Comparison of ENCODE assay signal across 10 cellular contexts in the genomic region with DNA sequence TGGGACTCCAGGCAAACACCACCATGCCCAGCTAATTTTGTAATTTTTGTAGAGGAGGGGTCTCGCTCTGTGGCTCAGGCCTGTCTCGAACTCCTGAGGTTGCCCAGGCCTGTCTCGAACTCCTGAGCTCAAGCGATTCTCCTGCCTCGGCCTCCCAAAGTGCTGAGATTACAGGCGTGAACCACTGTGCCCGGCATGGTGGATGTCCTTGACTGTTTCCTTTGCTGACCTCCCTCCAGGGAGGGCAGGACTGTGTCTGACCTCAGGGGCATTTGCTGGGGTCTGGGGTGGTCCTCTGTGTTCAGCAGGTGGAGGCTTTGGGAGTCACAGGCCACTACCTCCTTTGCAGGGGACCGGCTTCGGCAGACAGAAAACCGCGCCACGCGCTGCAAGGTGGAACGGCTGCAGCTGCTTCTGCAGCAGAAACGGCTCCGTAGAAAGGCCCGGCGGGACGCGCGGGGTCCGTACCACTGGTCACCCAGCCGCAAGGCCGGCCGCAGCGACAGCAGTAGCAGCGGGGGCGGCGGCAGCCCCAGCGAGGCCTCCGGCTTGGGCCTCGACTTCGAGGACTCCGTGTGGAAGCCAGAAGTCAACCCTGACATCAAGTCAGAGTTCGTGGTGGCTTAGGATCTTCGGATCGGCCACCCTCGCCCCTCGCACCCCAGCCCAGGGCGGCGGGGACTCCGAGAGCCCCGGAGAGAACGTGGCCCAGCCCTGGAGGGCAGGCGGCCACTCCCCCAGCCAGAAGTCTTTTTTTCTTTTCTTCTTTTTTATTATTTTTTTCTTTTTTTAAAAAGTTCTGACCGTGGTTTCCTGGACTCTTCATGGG. TPM values are rescaled to one million over a fixed set of nuclear protein-coding genes. Genes with fewer than 3 reads are reported as not detected.
A peak's percentile ranks its signal among the peaks of the same experiment; 100 is the strongest.
DNase-seq lines count a peak whose midpoint lies in the region; ATAC-seq, FAIRE-seq and TF ChIP-seq lines count a peak whose summit lies in the region.
"Had no signal": no experiment of that assay in that cellular context is flagged by ENCODE, and none has a peak within 500 bp of the region (broad histone marks: within the 10 kb centered on the region; RNA-seq: fewer than 3 reads in every experiment).

No MANE protein-coding gene starts in this region.

- TF ChIP-seq CTCF in HepG2 (CRISPR knock-in tag; IDR thresholded peaks at IDR 0.05) (no peak), right lobe of liver (IDR thresholded peaks at IDR 0.05) (no peak), nephron (IDR thresholded peaks at IDR 0.05; ENCODE audit: unreplicated experiment in 3 of 3) (no peak), vagina (IDR thresholded peaks at IDR 0.05) (no peak), brain microvascular endothelial cell (IDR thresholded peaks at IDR 0.05; ENCODE audit: low read depth, low read length, missing control alignments) (no peak)

- no TSS peak for BruUV-seq in HepG2 (replicated peaks; lab: Mats Ljungman, UMichigan)

- no peak for TF ChIP-seq RAD21 in HepG2 (CRISPR knock-in tag; IDR thresholded peaks at IDR 0.05)

- H3K4me1 ChIP-seq in HepG2 (ENCODE audit: insufficient read depth, low read length) (peaks cover 77% of the 10 kb centered on the region), right lobe of liver (peaks cover 5 to 89% (median 37%) of the 10 kb centered on the region in 4 donors), vagina (peaks cover 87% of the 10 kb centered on the region)

- H3K9me3 Mint-ChIP-seq in central memory CD8-positive, alpha-beta T cell = no peaks in the 10 kb centered on the region
- no peaks in the 10 kb centered on the region for H3K9me3 Mint-ChIP-seq in nephron

- TF ChIP-seq EP300 in HepG2 (IDR thresholded peaks at IDR 0.05; ENCODE audit: low read depth in 2 of 2, low read length in 2 of 2) (no peak), HepG2 (CRISPR knock-in tag; IDR thresholded peaks at IDR 0.05; ENCODE audit: borderline replicate concordance) (no peak)

- CTCF ChIA-PET in HepG2 (lab: Yijun Ruan, JAX; ENCODE audit: low intra/inter-chr PET ratio, low total read pairs) = no interaction called here

- in situ Hi-C loops in HepG2 (cut with HindIII; ENCODE audit: extremely low pct_ligation_motif_present, low pct_unique_long_range_greater_than_20kb) = no loop called here
- in situ Hi-C loops in brain microvascular endothelial cell (cut with HindIII; ENCODE audit: low pct_ligation_motif_present, low sequenced_read_pairs) = no loop called here

- H3K9ac ChIP-seq in HepG2 (ENCODE audit: insufficient read depth, low read depth, low read length) = no peak overlapping the region

- peak in 1 of 2 experiments; percentile 54; a peak in 2 of 4 replicates for TF ChIP-seq POLR2A in HepG2 (IDR thresholded peaks at IDR 0.05; ENCODE audit: insufficient read depth in 1 of 2, low read depth in 2 of 2, low read length in 2 of 2)
- TF ChIP-seq POLR2A in right lobe of liver (IDR thresholded peaks at IDR 0.05) = no peak
- TF ChIP-seq POLR2A in vagina (IDR thresholded peaks at IDR 0.05) = no peak

- peaks cover 53% of the 10 kb centered on the region; the same call in 1 of the 2 replicates for H4K20me1 ChIP-seq in HepG2 (ENCODE audit: insufficient read depth, low read length)

- H3K4me3 ChIP-seq in HepG2 (replicated peaks in 1 of 3; ENCODE audit: insufficient read depth in 1 of 3, low read depth in 2 of 3, low read length in 3 of 3) = no peak overlapping the region
- H3K4me3 ChIP-seq in right lobe of liver = no peak overlapping the region
- H3K4me3 ChIP-seq in vagina = no peak overlapping the region
- no peak overlapping the region for H3K4me3 ChIP-seq in brain microvascular endothelial cell (ENCODE audit: low read depth, low read length)
- H3K4me3 ChIP-seq: lung had no signal

- peaks cover 85% of the 10 kb centered on the region for H3K36me3 Mint-ChIP-seq in central memory CD8-positive, alpha-beta T cell (ENCODE audit: insufficient read depth)
- H3K36me3 Mint-ChIP-seq in nephron (ENCODE audit: low read depth) = peaks cover 23% of the 10 kb centered on the region

- peak overlapping the region; percentile 95 for H3K4me3 Mint-ChIP-seq in central memory CD8-positive, alpha-beta T cell
- H3K4me3 Mint-ChIP-seq in nephron = peak overlapping the region in 2 of 3 experiments; percentile 7 to 28

- H3K27me3 Mint-ChIP-seq in central memory CD8-positive, alpha-beta T cell = no peaks in the 10 kb centered on the region
- peaks cover 5% of the 10 kb centered on the region for H3K27me3 Mint-ChIP-seq in nephron (ENCODE audit: low read depth)

- no peak for FAIRE-seq in HepG2 (lab: Jason Lieb, UNC)

- peaks cover 23% of the 10 kb centered on the region for H3K79me2 ChIP-seq in HepG2 (ENCODE audit: insufficient read depth, low read length)

- 95% methylated on average over 44 of the region's 46 CpGs for WGBS in HepG2 (ENCODE audit: low lambda C conversion rate)
- 74% methylated on average over 8 of the region's 46 CpGs for WGBS in right lobe of liver (ENCODE audit: insufficient coverage, low coverage, low lambda C conversion rate, missing lambda C conversion rate)

- ATAC-seq in HepG2 = no peak
- no peak for ATAC-seq in right lobe of liver
- no peak for ATAC-seq in central memory CD8-positive, alpha-beta T cell (replicated peaks; ENCODE audit: extremely low read depth, poor library complexity, severe bottlenecking)

- H3K27ac Mint-ChIP-seq in central memory CD8-positive, alpha-beta T cell (ENCODE audit: low read depth) = peak overlapping the region; percentile 100
- peak overlapping the region in 2 of 3 experiments; percentile 40 to 73 for H3K27ac Mint-ChIP-seq in nephron

- H3K27ac ChIP-seq in HepG2 (ENCODE audit: extremely low read length, insufficient read depth, low read length) (peak overlapping the region; percentile 29), right lobe of liver (no peak overlapping the region), vagina (peak overlapping the region; percentile 97), brain microvascular endothelial cell (no peak overlapping the region)

- intact Hi-C loops in HepG2 (cut with micrococcal nuclease; ENCODE audit: unreplicated experiment) = no loop called here
- intact Hi-C loops in right lobe of liver (cut with DNase I) = no loop called here
- intact Hi-C loops in vagina (cut with DNase I) = no loop called here

- peaks cover 41% of the 10 kb centered on the region for H3K4me1 Mint-ChIP-seq in central memory CD8-positive, alpha-beta T cell
- peaks cover 19% of the 10 kb centered on the region for H3K4me1 Mint-ChIP-seq in nephron

- no peak overlapping the region for H2AFZ ChIP-seq in HepG2 (ENCODE audit: low read length)

- H3K9me3 ChIP-seq in HepG2 (ENCODE audit: low read length) (no peaks in the 10 kb centered on the region), right lobe of liver (no peaks in the 10 kb centered on the region), vagina (no peaks in the 10 kb centered on the region)

- H3K27me3 ChIP-seq in HepG2 (ENCODE audit: control insufficient read depth in 1 of 2, insufficient read depth in 2 of 2, low read length in 2 of 2) (no peaks in the 10 kb centered on the region), right lobe of liver (no peaks in the 10 kb centered on the region), vagina (no peaks in the 10 kb centered on the region), brain microvascular endothelial cell (replicated peaks) (no peaks in the 10 kb centered on the region)

- H3K4me2 ChIP-seq in HepG2 (ENCODE audit: low read depth, low read length) = no peak overlapping the region

- H3K36me3 ChIP-seq in HepG2 (replicated peaks in 1 of 2; ENCODE audit: control insufficient read depth in 1 of 2, insufficient read depth in 2 of 2, low read length in 2 of 2) (peaks cover 18 to 38% of the 10 kb centered on the region in 2 experiments), right lobe of liver (peaks cover 17 to 43% (median 28%) of the 10 kb centered on the region in 4 donors), vagina (peaks cover 0 to 47% of the 10 kb centered on the region in 2 donors), brain microvascular endothelial cell (replicated peaks) (peaks cover 54% of the 10 kb centered on the region)

- POLR2A ChIA-PET in HepG2 (lab: Yijun Ruan, JAX) = interaction anchor here (12.8 to 13.7 kb wide), 2 partner anchors 8 to 13 kb away, joined by 464 to 668 read pairs; a partner anchor contains a TSS

- DNase-seq in HepG2 (ENCODE audit: low spot score) (no peak), right lobe of liver (no peak), vagina (ENCODE audit: extremely low spot score in 2 of 2) (no peak), brain microvascular endothelial cell (no peak), RPMI8226 (no peak)
- no peak for DNase-seq in central memory CD8-positive, alpha-beta T cell (ENCODE audit: low spot score in 2 of 2)
- no peak for DNase-seq in activated CD4-positive, alpha-beta T cell treated with anti-CD3 and anti-CD28 coated beads for 1 hour
- DNase-seq: stimulated activated CD4-positive, alpha-beta T cell treated with anti-CD3 and anti-CD28 coated beads, Interleukin-2, amount 100 ng/mL, for 24 hours had no signal

RNA-seq across cellular contexts. Expression of a gene that starts 8.5 kb away (rescaled TPM):
- total RNA-seq in HepG2 (2016; rRNA removed; fragmentation: Illumina TruSeq; extraction: Trizol) (8.4 and 10.7 TPM in 2 replicates), right lobe of liver (10 to 100 TPM; 22.3 to 55.1 (median 29.3) TPM), vagina (170 TPM)
- total RNA-seq in HepG2 (2016; cell fraction: cytosol; rRNA removed; fragmentation: Illumina TruSeq; extraction: Trizol; ENCODE audit: low read depth) = 6.5 and 7.9 TPM in 2 replicates
- total RNA-seq in HepG2 (2016; cell fraction: insoluble cytoplasmic fraction; rRNA removed; fragmentation: Illumina TruSeq; extraction: Trizol) = 8.9 and 11.0 TPM in 2 replicates
- total RNA-seq in HepG2 (2016; cell fraction: membrane; rRNA removed; fragmentation: Illumina TruSeq; extraction: Trizol) = 14.1 and 14.8 TPM in 2 replicates
- 17.3 and 19.0 TPM in 2 replicates for total RNA-seq in HepG2 (2016; cell fraction: nucleus; rRNA removed; fragmentation: Illumina TruSeq; extraction: Trizol)
- 18.0 and 19.6 TPM in 2 replicates for polyA plus RNA-seq in HepG2 (2011; rRNA removed)
- polyA plus RNA-seq in HepG2 (2011; cell fraction: cytosol; rRNA removed) = 14.8 and 17.8 TPM in 2 replicates
- 116 and 135 TPM in 2 replicates for polyA plus RNA-seq in HepG2 (2011; cell fraction: nucleus; rRNA removed)
- polyA plus RNA-seq in HepG2 (2012) = 27.5 and 28.1 TPM in 2 replicates
- polyA plus RNA-seq in HepG2 (2016; cell fraction: cytosol; fragmentation: Illumina TruSeq; extraction: Trizol; ENCODE audit: low read depth) = 2.7 and 3.3 TPM in 2 replicates
- polyA plus RNA-seq in HepG2 (2016; cell fraction: insoluble cytoplasmic fraction; fragmentation: Illumina TruSeq; extraction: Trizol; ENCODE audit: low read depth) = 30.9 and 43.0 TPM in 2 replicates
- 10.2 and 10.3 TPM in 2 replicates for polyA plus RNA-seq in HepG2 (2016; cell fraction: membrane; fragmentation: Illumina TruSeq; extraction: Trizol; ENCODE audit: low read depth)
- polyA plus RNA-seq in HepG2 (2016; cell fraction: nucleus; fragmentation: Illumina TruSeq; extraction: Trizol; ENCODE audit: insufficient read depth, low read depth) = 76.5 and 77.9 TPM in 2 replicates
- polyA minus RNA-seq in HepG2 (2011; rRNA and poly(A)+ RNA removed; ENCODE audit: low replicate concordance) = 14.0 and 39.5 TPM in 2 replicates
- 42.7 and 47.0 TPM in 2 replicates for polyA minus RNA-seq in HepG2 (2011; cell fraction: cytosol; rRNA and poly(A)+ RNA removed)
- polyA minus RNA-seq in HepG2 (2011; cell fraction: nucleus; rRNA and poly(A)+ RNA removed) = 36.8 and 48.0 TPM in 2 replicates

RNA-seq across cellular contexts. Expression of a gene that starts 12.3 kb away (rescaled TPM):
- total RNA-seq in HepG2 (2016; rRNA removed; fragmentation: Illumina TruSeq; extraction: Trizol) (133 and 135 TPM in 2 replicates), right lobe of liver (100 to 1,000 TPM in 2 of 6 experiments, 10 to 100 TPM in 4; 69.2 to 111 (median 89.5) TPM), vagina (192 TPM)
- 96.6 and 116 TPM in 2 replicates for total RNA-seq in HepG2 (2016; cell fraction: cytosol; rRNA removed; fragmentation: Illumina TruSeq; extraction: Trizol; ENCODE audit: low read depth)
- total RNA-seq in HepG2 (2016; cell fraction: insoluble cytoplasmic fraction; rRNA removed; fragmentation: Illumina TruSeq; extraction: Trizol) = 122 and 153 TPM in 2 replicates
- 83.7 and 88.2 TPM in 2 replicates for total RNA-seq in HepG2 (2016; cell fraction: membrane; rRNA removed; fragmentation: Illumina TruSeq; extraction: Trizol)
- 100 and 108 TPM in 2 replicates for total RNA-seq in HepG2 (2016; cell fraction: nucleus; rRNA removed; fragmentation: Illumina TruSeq; extraction: Trizol)
- polyA plus RNA-seq in HepG2 (2011; rRNA removed) = 140 and 177 TPM in 2 replicates
- polyA plus RNA-seq in HepG2 (2011; cell fraction: cytosol; rRNA removed) = 120 and 152 TPM in 2 replicates
- 887 and 1,037 TPM in 2 replicates for polyA plus RNA-seq in HepG2 (2011; cell fraction: nucleus; rRNA removed)
- 154 and 221 TPM in 2 replicates for polyA plus RNA-seq in HepG2 (2012)
- polyA plus RNA-seq in HepG2 (2016; cell fraction: cytosol; fragmentation: Illumina TruSeq; extraction: Trizol; ENCODE audit: low read depth) = 39.2 and 45.5 TPM in 2 replicates
- polyA plus RNA-seq in HepG2 (2016; cell fraction: insoluble cytoplasmic fraction; fragmentation: Illumina TruSeq; extraction: Trizol; ENCODE audit: low read depth) = 156 and 182 TPM in 2 replicates
- polyA plus RNA-seq in HepG2 (2016; cell fraction: membrane; fragmentation: Illumina TruSeq; extraction: Trizol; ENCODE audit: low read depth) = 63.6 and 72.0 TPM in 2 replicates
- 293 and 318 TPM in 2 replicates for polyA plus RNA-seq in HepG2 (2016; cell fraction: nucleus; fragmentation: Illumina TruSeq; extraction: Trizol; ENCODE audit: insufficient read depth, low read depth)
- polyA minus RNA-seq in HepG2 (2011; rRNA and poly(A)+ RNA removed; ENCODE audit: low replicate concordance) = 38.8 and 49.7 TPM in 2 replicates
- polyA minus RNA-seq in HepG2 (2011; cell fraction: cytosol; rRNA and poly(A)+ RNA removed) = 32.8 and 38.9 TPM in 2 replicates
- 106 and 131 TPM in 2 replicates for polyA minus RNA-seq in HepG2 (2011; cell fraction: nucleus; rRNA and poly(A)+ RNA removed)

RNA-seq across cellular contexts. Expression of a gene that starts 15.3 kb away (rescaled TPM):
- 78.7 and 88.0 TPM in 2 replicates for total RNA-seq in HepG2 (2016; rRNA removed; fragmentation: Illumina TruSeq; extraction: Trizol)
- total RNA-seq in HepG2 (2016; cell fraction: cytosol; rRNA removed; fragmentation: Illumina TruSeq; extraction: Trizol; ENCODE audit: low read depth) = 72.7 and 79.4 TPM in 2 replicates
- total RNA-seq in HepG2 (2016; cell fraction: insoluble cytoplasmic fraction; rRNA removed; fragmentation: Illumina TruSeq; extraction: Trizol) = 80.1 and 93.1 TPM in 2 replicates
- 72.8 and 84.2 TPM in 2 replicates for total RNA-seq in HepG2 (2016; cell fraction: membrane; rRNA removed; fragmentation: Illumina TruSeq; extraction: Trizol)
- total RNA-seq in HepG2 (2016; cell fraction: nucleus; rRNA removed; fragmentation: Illumina TruSeq; extraction: Trizol) = 40.6 and 53.8 TPM in 2 replicates
- 39.4 and 49.3 TPM in 2 replicates for polyA plus RNA-seq in HepG2 (2011; rRNA removed)
- 61.0 and 112 TPM in 2 replicates for polyA plus RNA-seq in HepG2 (2011; cell fraction: cytosol; rRNA removed)
- polyA plus RNA-seq in HepG2 (2011; cell fraction: nucleus; rRNA removed) = 105 and 111 TPM in 2 replicates
- polyA plus RNA-seq in HepG2 (2012) = 67.0 and 70.9 TPM in 2 replicates
- 126 and 135 TPM in 2 replicates for polyA plus RNA-seq in HepG2 (2016; cell fraction: cytosol; fragmentation: Illumina TruSeq; extraction: Trizol; ENCODE audit: low read depth)
- 131 and 155 TPM in 2 replicates for polyA plus RNA-seq in HepG2 (2016; cell fraction: insoluble cytoplasmic fraction; fragmentation: Illumina TruSeq; extraction: Trizol; ENCODE audit: low read depth)
- polyA plus RNA-seq in HepG2 (2016; cell fraction: membrane; fragmentation: Illumina TruSeq; extraction: Trizol; ENCODE audit: low read depth) = 112 and 121 TPM in 2 replicates
- 129 and 134 TPM in 2 replicates for polyA plus RNA-seq in HepG2 (2016; cell fraction: nucleus; fragmentation: Illumina TruSeq; extraction: Trizol; ENCODE audit: insufficient read depth, low read depth)
- 60.5 and 86.6 TPM in 2 replicates for polyA minus RNA-seq in HepG2 (2011; rRNA and poly(A)+ RNA removed; ENCODE audit: low replicate concordance)
- 53.6 and 68.0 TPM in 2 replicates for polyA minus RNA-seq in HepG2 (2011; cell fraction: cytosol; rRNA and poly(A)+ RNA removed)
- 14.7 and 18.9 TPM in 2 replicates for polyA minus RNA-seq in HepG2 (2011; cell fraction: nucleus; rRNA and poly(A)+ RNA removed)
- 100 to 1,000 TPM in 5 of 6 experiments, 10 to 100 TPM in 1; 98.1 to 240 (median 137) TPM for total RNA-seq in right lobe of liver
- total RNA-seq in vagina = 154 TPM

RNA-seq across cellular contexts. Expression of a gene that starts 18.5 kb away (rescaled TPM):
- total RNA-seq in HepG2 (2016; rRNA removed; fragmentation: Illumina TruSeq; extraction: Trizol) (21.9 and 31.3 TPM in 2 replicates), right lobe of liver (100 to 1,000 TPM in 1 of 6 experiments, 10 to 100 TPM in 5; 34.0 to 103 (median 43.8) TPM), vagina (64.8 TPM)
- total RNA-seq in HepG2 (2016; cell fraction: cytosol; rRNA removed; fragmentation: Illumina TruSeq; extraction: Trizol; ENCODE audit: low read depth) = 67.5 and 90.2 TPM in 2 replicates
- total RNA-seq in HepG2 (2016; cell fraction: insoluble cytoplasmic fraction; rRNA removed; fragmentation: Illumina TruSeq; extraction: Trizol) = 14.2 and 28.2 TPM in 2 replicates
- total RNA-seq in HepG2 (2016; cell fraction: membrane; rRNA removed; fragmentation: Illumina TruSeq; extraction: Trizol) = 57.9 and 74.3 TPM in 2 replicates
- 18.6 and 22.9 TPM in 2 replicates for total RNA-seq in HepG2 (2016; cell fraction: nucleus; rRNA removed; fragmentation: Illumina TruSeq; extraction: Trizol)
- 19.5 and 21.2 TPM in 2 replicates for polyA plus RNA-seq in HepG2 (2011; rRNA removed)
- polyA plus RNA-seq in HepG2 (2011; cell fraction: cytosol; rRNA removed) = 21.0 and 42.4 TPM in 2 replicates
- polyA plus RNA-seq in HepG2 (2011; cell fraction: nucleus; rRNA removed) = 45.8 and 49.4 TPM in 2 replicates
- 14.1 and 18.2 TPM in 2 replicates for polyA plus RNA-seq in HepG2 (2012)
- 104 and 136 TPM in 2 replicates for polyA plus RNA-seq in HepG2 (2016; cell fraction: cytosol; fragmentation: Illumina TruSeq; extraction: Trizol; ENCODE audit: low read depth)
- 24.1 and 30.7 TPM in 2 replicates for polyA plus RNA-seq in HepG2 (2016; cell fraction: insoluble cytoplasmic fraction; fragmentation: Illumina TruSeq; extraction: Trizol; ENCODE audit: low read depth)
- polyA plus RNA-seq in HepG2 (2016; cell fraction: membrane; fragmentation: Illumina TruSeq; extraction: Trizol; ENCODE audit: low read depth) = 78.9 and 88.8 TPM in 2 replicates
- polyA plus RNA-seq in HepG2 (2016; cell fraction: nucleus; fragmentation: Illumina TruSeq; extraction: Trizol; ENCODE audit: insufficient read depth, low read depth) = 43.0 and 56.8 TPM in 2 replicates
- 15.5 and 24.8 TPM in 2 replicates for polyA minus RNA-seq in HepG2 (2011; rRNA and poly(A)+ RNA removed; ENCODE audit: low replicate concordance)
- 9.4 and 11.7 TPM in 2 replicates for polyA minus RNA-seq in HepG2 (2011; cell fraction: cytosol; rRNA and poly(A)+ RNA removed)
- 6.5 and 6.8 TPM in 2 replicates for polyA minus RNA-seq in HepG2 (2011; cell fraction: nucleus; rRNA and poly(A)+ RNA removed)

RNA-seq across cellular contexts. Expression of a gene that starts 19.1 kb away (rescaled TPM):
- total RNA-seq in HepG2 (2016; rRNA removed; fragmentation: Illumina TruSeq; extraction: Trizol) (0.27 and 1.2 TPM in 2 replicates), right lobe of liver (under 1 TPM; 0.15 to 0.62 (median 0.31) TPM), vagina (3.9 TPM)
- 1.1 and 1.3 TPM in 2 replicates for total RNA-seq in HepG2 (2016; cell fraction: cytosol; rRNA removed; fragmentation: Illumina TruSeq; extraction: Trizol; ENCODE audit: low read depth)
- total RNA-seq in HepG2 (2016; cell fraction: insoluble cytoplasmic fraction; rRNA removed; fragmentation: Illumina TruSeq; extraction: Trizol) = 0.82 and 1.8 TPM in 2 replicates
- 1.1 and 1.8 TPM in 2 replicates for total RNA-seq in HepG2 (2016; cell fraction: membrane; rRNA removed; fragmentation: Illumina TruSeq; extraction: Trizol)
- total RNA-seq in HepG2 (2016; cell fraction: nucleus; rRNA removed; fragmentation: Illumina TruSeq; extraction: Trizol) = 0.88 and 1.8 TPM in 2 replicates
- polyA plus RNA-seq in HepG2 (2011; rRNA removed) = 1.4 and 2.8 TPM in 2 replicates
- 1.0 and 2.2 TPM in 2 replicates for polyA plus RNA-seq in HepG2 (2011; cell fraction: cytosol; rRNA removed)
- 12.5 TPM in 2 replicates for polyA plus RNA-seq in HepG2 (2011; cell fraction: nucleus; rRNA removed)
- 1.1 and 1.9 TPM in 2 replicates for polyA plus RNA-seq in HepG2 (2012)
- polyA plus RNA-seq in HepG2 (2016; cell fraction: cytosol; fragmentation: Illumina TruSeq; extraction: Trizol; ENCODE audit: low read depth) = 0.58 and 0.73 TPM in 2 replicates
- 0.82 and 1.5 TPM in 2 replicates for polyA plus RNA-seq in HepG2 (2016; cell fraction: insoluble cytoplasmic fraction; fragmentation: Illumina TruSeq; extraction: Trizol; ENCODE audit: low read depth)
- polyA plus RNA-seq in HepG2 (2016; cell fraction: membrane; fragmentation: Illumina TruSeq; extraction: Trizol; ENCODE audit: low read depth) = 2.0 and 2.4 TPM in 2 replicates
- polyA plus RNA-seq in HepG2 (2016; cell fraction: nucleus; fragmentation: Illumina TruSeq; extraction: Trizol; ENCODE audit: insufficient read depth, low read depth) = 6.5 and 7.2 TPM in 2 replicates
- 0.21 and 2.3 TPM in 2 replicates for polyA minus RNA-seq in HepG2 (2011; rRNA and poly(A)+ RNA removed; ENCODE audit: low replicate concordance)
- polyA minus RNA-seq in HepG2 (2011; cell fraction: cytosol; rRNA and poly(A)+ RNA removed) = 1.3 and 1.7 TPM in 2 replicates
- 0.90 and 2.0 TPM in 2 replicates for polyA minus RNA-seq in HepG2 (2011; cell fraction: nucleus; rRNA and poly(A)+ RNA removed)

Comparison
In these comparisons a context has a peak if more than half of its experiments do, and no peak if none do; other contexts are left out.
1. H3K27ac ChIP-seq: peak in HepG2 (single experiment) and vagina (single experiment); none in right lobe of liver (0 of 3) and brain microvascular endothelial cell (single experiment).